23 cellular contexts compared by ENCODE assay signal in the genomic region with DNA sequence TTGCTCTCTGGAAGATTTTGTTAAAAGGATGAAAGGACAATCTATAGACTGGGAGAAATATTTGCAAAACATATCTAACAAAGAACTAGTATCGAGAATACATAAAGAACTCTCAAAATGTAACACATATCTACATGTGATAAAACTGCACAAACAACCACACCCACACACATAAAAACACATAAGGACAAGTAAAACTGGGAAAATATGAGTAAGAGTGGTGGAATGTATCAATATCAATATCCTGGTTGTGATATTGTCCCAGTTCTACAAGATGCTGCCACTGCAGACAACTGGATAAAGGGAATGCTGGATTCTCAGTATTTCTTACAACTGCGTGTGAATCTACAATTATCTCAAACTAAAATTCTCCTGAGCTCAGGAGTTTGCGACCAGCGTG.
"Had no signal": no experiment of that assay in that cellular context is flagged by ENCODE, and none has a peak within 500 bp of the region (broad histone marks: within the 10 kb centered on the region; RNA-seq: fewer than 3 reads in every experiment).

No MANE protein-coding gene starts in this region.

- H3K27ac ChIP-seq: coronary artery, heart right ventricle, sigmoid colon, thoracic aorta, vagina had no signal

- H3K9me3 ChIP-seq: heart right ventricle, sigmoid colon, thoracic aorta, vagina had no signal

- H3K9me3 Mint-ChIP-seq: endodermal cell; naive B cell; neural crest cell; stimulated activated naive B cell treated with anti-CD40 and anti-IgM and Interleukin-4, amounts not matched to agents 10 μg/mL and 1 μg/mL and 100 μg/mL, for 72 hours; type B pancreatic cell had no signal

- DNase-seq: activated CD4-positive, CD25-positive, alpha-beta regulatory T cell; activated CD8-positive, alpha-beta memory T cell treated with anti-CD3 and anti-CD28 coated beads for 24 hours; activated CD8-positive, alpha-beta memory T cell treated with anti-CD3 and anti-CD28 coated beads, Interleukin-2, amount 50 U/mL, for 4 hours; cerebellar nuclear complex; endodermal cell; heart right ventricle; islet precursor cell; left cardiac atrium; mesenchymal stem cell; naive B cell; occipital lobe; retina; sigmoid colon; stimulated activated CD4-positive, alpha-beta T cell treated with anti-CD3 and anti-CD28 coated beads, Interleukin-15, amount 100 ng/mL, for 24 hours; stimulated activated naive B cell treated with anti-CD40 and anti-IgM and Interleukin-4, amounts not matched to agents 10 μg/mL and 1 μg/mL and 100 μg/mL, for 72 hours; T-helper 1 cell had no signal

- H3K4me3 ChIP-seq: coronary artery, heart right ventricle, sigmoid colon, smooth muscle cell, thoracic aorta, vagina had no signal

- ATAC-seq: heart right ventricle; left cardiac atrium; stimulated activated naive B cell treated with anti-CD40 and anti-IgM and Interleukin-4, amounts not matched to agents 10 μg/mL and 1 μg/mL and 100 μg/mL, for 72 hours had no signal

- H3K4me1 ChIP-seq: sigmoid colon had no signal

- H3K4me2 ChIP-seq: smooth muscle cell had no signal

- H3K27me3 Mint-ChIP-seq: naive B cell; progenitor cell of endocrine pancreas; stimulated activated naive B cell treated with anti-CD40 and anti-IgM and Interleukin-4, amounts not matched to agents 10 μg/mL and 1 μg/mL and 100 μg/mL, for 72 hours; type B pancreatic cell had no signal

- H3K27ac Mint-ChIP-seq: endodermal cell; progenitor cell of endocrine pancreas; stimulated activated naive B cell treated with anti-CD40 and anti-IgM and Interleukin-4, amounts not matched to agents 10 μg/mL and 1 μg/mL and 100 μg/mL, for 72 hours; type B pancreatic cell had no signal

- H3K4me3 Mint-ChIP-seq: endodermal cell; naive B cell; neural crest cell; stimulated activated naive B cell treated with anti-CD40 and anti-IgM and Interleukin-4, amounts not matched to agents 10 μg/mL and 1 μg/mL and 100 μg/mL, for 72 hours; type B pancreatic cell had no signal

- H3K4me1 Mint-ChIP-seq: endodermal cell, neural crest cell had no signal

- H3K27me3 ChIP-seq: heart right ventricle, sigmoid colon, vagina had no signal
